ENCODE assay signal across 9 cellular contexts in the genomic region with DNA sequence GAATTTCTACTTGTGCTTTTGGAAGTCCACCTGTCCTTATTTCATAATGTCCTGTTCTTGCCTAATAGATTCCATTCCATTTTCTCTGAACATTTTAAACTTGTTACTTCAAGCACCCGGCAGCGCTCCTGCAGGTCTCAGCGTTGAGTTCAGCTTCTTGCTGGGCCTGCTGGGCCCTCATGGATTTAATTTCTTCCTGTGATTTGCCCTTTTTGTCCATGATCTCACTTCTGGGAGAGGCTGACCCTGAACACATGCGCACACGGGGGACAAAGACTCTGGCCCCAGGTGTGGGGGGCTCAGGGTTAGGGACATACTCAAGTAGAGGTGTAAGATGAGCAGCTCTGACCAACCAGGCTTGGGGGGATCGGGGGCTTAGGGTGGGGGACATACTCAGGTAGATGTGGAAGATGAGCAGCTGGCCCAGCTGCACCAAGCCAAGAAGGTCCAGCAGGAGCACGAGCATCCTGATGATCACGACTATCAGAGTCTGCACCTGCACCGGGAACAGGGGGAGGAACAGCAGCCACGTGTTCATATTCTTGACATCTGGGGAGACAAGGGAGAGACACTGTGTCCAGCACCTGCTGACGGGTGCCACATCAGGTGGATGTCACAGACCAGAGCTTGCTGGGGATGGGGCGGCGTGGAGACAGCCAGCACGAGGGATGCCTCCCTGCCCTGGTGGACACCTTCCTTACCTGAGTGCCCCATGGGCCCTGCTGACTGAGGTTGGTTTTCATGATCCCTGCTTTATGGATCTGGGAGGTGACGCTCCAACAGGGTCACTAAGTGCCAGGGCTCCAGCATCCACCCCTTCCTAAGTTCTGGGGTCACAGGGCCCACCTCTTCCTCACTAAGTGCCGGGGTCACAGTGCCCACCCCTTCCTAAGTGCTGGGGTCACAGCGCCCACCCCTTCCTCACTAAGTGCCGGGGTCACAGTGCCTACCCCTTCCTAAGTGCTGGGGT. TPM values are rescaled to one million over a fixed set of nuclear protein-coding genes. Genes with fewer than 3 reads are reported as not detected.
DNase-seq lines count a peak whose midpoint lies in the region; ATAC-seq and TF ChIP-seq lines count a peak whose summit lies in the region.
"Not testable (repeated sequence)": the region's sequence is repeated elsewhere in the genome, so short reads cannot be mapped to it uniquely, and the experiment has no call there.
"Had no signal": no experiment of that assay in that cellular context is flagged by ENCODE, and none has a peak within 500 bp of the region (broad histone marks: within the 10 kb centered on the region; RNA-seq: fewer than 3 reads in every experiment).

No MANE protein-coding gene starts in this region.

- H3K4me1 Mint-ChIP-seq in activated T-helper 17 cell treated with anti-CD3 and anti-CD28 coated beads, Interleukin-2, amount 50 U/mL, for 72 hours, result not testable (repeated sequence)

- not testable (repeated sequence) for H3K9me3 ChIP-seq in IMR-90 (ENCODE audit: control insufficient read depth, insufficient read depth, low read length); esophagus muscularis mucosa; aorta (ENCODE audit: control insufficient read depth, low read length)

- not testable (repeated sequence) for H3K18ac ChIP-seq in IMR-90 (ENCODE audit: low read depth, low read length)

- not testable (repeated sequence) for H3K9me3 Mint-ChIP-seq in activated T-helper 17 cell treated with anti-CD3 and anti-CD28 coated beads, Interleukin-2, amount 50 U/mL, for 72 hours

- not testable (repeated sequence) for TF ChIP-seq POLR2A in IMR-90 (IDR thresholded peaks at IDR 0.05; ENCODE audit: low read depth, low read length); esophagus muscularis mucosa (IDR thresholded peaks at IDR 0.05; ENCODE audit: low read depth)

- not testable (repeated sequence) for H3K23ac ChIP-seq in IMR-90 (ENCODE audit: low read depth, low read length)

- not testable (repeated sequence) for H2BK120ac ChIP-seq in IMR-90 (ENCODE audit: low read depth, low read length)

- not testable (repeated sequence) for H3K27me3 Mint-ChIP-seq in activated T-helper 17 cell treated with anti-CD3 and anti-CD28 coated beads, Interleukin-2, amount 50 U/mL, for 72 hours

- dilution Hi-C loops in IMR-90 (cut with HindIII; ENCODE audit: low sequenced_read_pairs, unreplicated experiment), result not testable (repeated sequence)

- not testable (repeated sequence) for H3K27ac ChIP-seq in IMR-90 (ENCODE audit: insufficient read depth, low read length); esophagus muscularis mucosa (replicated peaks in 1 of 4); aorta (ENCODE audit: low read depth in 1 of 2, low read length in 2 of 2)

- in situ Hi-C loops in IMR-90 (cut with MboI; ENCODE audit: low sequenced_read_pairs), result not testable (repeated sequence)

- H3K56ac ChIP-seq in IMR-90 (ENCODE audit: extremely low read depth, insufficient read depth, low read length), result not testable (repeated sequence)

- not testable (repeated sequence) for H3K4me1 ChIP-seq in IMR-90 (ENCODE audit: control insufficient read depth, insufficient read depth, low read length); esophagus muscularis mucosa; aorta (ENCODE audit: control insufficient read depth in 1 of 2, insufficient read depth in 2 of 2, low read length in 2 of 2)

- H3K27me3 ChIP-seq in IMR-90 (ENCODE audit: control insufficient read depth, insufficient read depth, low read length); esophagus muscularis mucosa; aorta (ENCODE audit: control insufficient read depth in 1 of 2, insufficient read depth in 2 of 2, low read length in 1 of 2): not testable (repeated sequence)

- H3K79me1 ChIP-seq in IMR-90 (ENCODE audit: low read depth in 1 of 2, low read length in 2 of 2), result not testable (repeated sequence)

- H3K4me3 ChIP-seq in IMR-90 (ENCODE audit: insufficient read depth, low read depth, low read length); esophagus muscularis mucosa; aorta (ENCODE audit: low read length in 2 of 2): not testable (repeated sequence)

- not testable (repeated sequence) for TF ChIP-seq RAD21 in IMR-90 (IDR thresholded peaks at IDR 0.05; ENCODE audit: low read length)

- H3K27ac Mint-ChIP-seq in activated T-helper 17 cell treated with anti-CD3 and anti-CD28 coated beads, Interleukin-2, amount 50 U/mL, for 72 hours, result peak overlapping the region; percentile 70

- not testable (repeated sequence) for H3K4ac ChIP-seq in IMR-90 (ENCODE audit: low read depth, low read length)

- H4K8ac ChIP-seq in IMR-90 (ENCODE audit: low read depth in 2 of 2, low read length in 2 of 2), result not testable (repeated sequence)

- intact Hi-C loops in IMR-90 (cut with micrococcal nuclease); esophagus muscularis mucosa (cut with DNase I); posterior vena cava (cut with DNase I); aorta (cut with DNase I): not testable (repeated sequence)

- H4K20me1 ChIP-seq in IMR-90 (ENCODE audit: insufficient read depth, low read length), result not testable (repeated sequence)

- POLR2A ChIA-PET in IMR-90 (lab: Charles Lee; ENCODE audit: unreplicated experiment), result not testable (repeated sequence)

- CTCF ChIA-PET in IMR-90 (lab: Yijun Ruan, JAX), result not testable (repeated sequence)

- WGBS in IMR-90 (ENCODE audit: extremely low coverage in 2 of 2, insufficient read length in 1 of 2), 2 experiments, result 49% methylated on average over 10 of the region's 18 CpGs; no CpG with 5 or more reads in 1 of the 2 experiments
- 80% methylated on average over 16 of the region's 18 CpGs for WGBS in esophagus muscularis mucosa
- WGBS in aorta, 2 donors, result 83 to 89% methylated on average over 15 to 18 of the region's 18 CpGs

- peak overlapping the region; percentile 21 for H2AFZ ChIP-seq in IMR-90 (replicated peaks; ENCODE audit: low read length, poor library complexity)

- not testable (repeated sequence) for H3K9me1 ChIP-seq in IMR-90 (ENCODE audit: insufficient read depth, low read length)

- H2AK9ac ChIP-seq in IMR-90 (replicated peaks; ENCODE audit: low read depth, low read length, poor library complexity), result not testable (repeated sequence)

- not testable (repeated sequence) for H3K4me2 ChIP-seq in IMR-90 (ENCODE audit: low read depth, low read length)

- not testable (repeated sequence) for H2BK20ac ChIP-seq in IMR-90 (ENCODE audit: low read depth, low read length)

- peak; percentile 26 for DNase-seq in 8988T
- DNase-seq in IMR-90, result not testable (repeated sequence)
- DNase-seq in activated CD8-positive, alpha-beta memory T cell treated with anti-CD3 and anti-CD28 coated beads for 24 hours, result peak; percentile 52
- DNase-seq in esophagus muscularis mucosa (ENCODE audit: extremely low spot score), result peak; percentile 21
- peak; percentile 88 for DNase-seq in mesenteric fat pad (ENCODE audit: low spot score)
- peak; percentile 71 for DNase-seq in posterior vena cava (ENCODE audit: low spot score)
- DNase-seq in aorta, result peak; percentile 28 to 71

- not testable (repeated sequence) for H3K36me3 Mint-ChIP-seq in activated T-helper 17 cell treated with anti-CD3 and anti-CD28 coated beads, Interleukin-2, amount 50 U/mL, for 72 hours (ENCODE audit: low read depth)

- H2AK5ac ChIP-seq in IMR-90 (ENCODE audit: low read depth, low read length), result not testable (repeated sequence)

- not testable (repeated sequence) for H3K9ac ChIP-seq in IMR-90 (ENCODE audit: low read depth, low read length)

- not testable (repeated sequence) for H3K14ac ChIP-seq in IMR-90 (replicated peaks; ENCODE audit: low read depth, low read length)

- not testable (repeated sequence) for H2BK15ac ChIP-seq in IMR-90 (ENCODE audit: low read depth, low read length)

- not testable (repeated sequence) for H3K4me3 Mint-ChIP-seq in activated T-helper 17 cell treated with anti-CD3 and anti-CD28 coated beads, Interleukin-2, amount 50 U/mL, for 72 hours

- not testable (repeated sequence) for TF ChIP-seq EP300 in esophagus muscularis mucosa (IDR thresholded peaks at IDR 0.05)

- H4K5ac ChIP-seq in IMR-90 (ENCODE audit: low read depth, low read length), result not testable (repeated sequence)

- not testable (repeated sequence) for ATAC-seq in IMR-90 (ENCODE audit: low read depth); activated T-helper 17 cell treated with anti-CD3 and anti-CD28 coated beads, Interleukin-2, amount 50 U/mL, for 72 hours (replicated peaks); aorta (ENCODE audit: low FRiP score)

- H2BK5ac ChIP-seq in IMR-90 (ENCODE audit: low read depth, low read length, poor library complexity, severe bottlenecking), result not testable (repeated sequence)

- BruUV-seq in IMR-90 (replicated peaks; lab: Mats Ljungman, UMichigan), result not testable (repeated sequence)

- not testable (repeated sequence) for H4K91ac ChIP-seq in IMR-90 (ENCODE audit: insufficient read depth, low read depth, low read length)

- TF ChIP-seq CTCF in IMR-90 (conservative IDR thresholded peaks at IDR 0.05; ENCODE audit: low read depth, low read length); esophagus muscularis mucosa (IDR thresholded peaks at IDR 0.05): not testable (repeated sequence)

- not testable (repeated sequence) for H3K36me3 ChIP-seq in IMR-90 (ENCODE audit: control insufficient read depth, insufficient read depth, low read length); aorta (ENCODE audit: control insufficient read depth in 1 of 2, insufficient read depth in 2 of 2, low read length in 1 of 2)
- H3K36me3 ChIP-seq in esophagus muscularis mucosa, result peaks cover 15 to 49% (median 16%) of the 10 kb centered on the region in 4 donors

RNA-seq across cellular contexts. Expression of a gene that starts 36.2 kb away (rescaled TPM):
- total RNA-seq in IMR-90 (2012; rRNA removed) (not detected in 2 replicates), esophagus muscularis mucosa (10 to 100 TPM in 1 of 4 donors, 1 to 10 TPM in 3; 2.2 to 11.7 (median 6.2) TPM), mesenteric fat pad (6.9 TPM), posterior vena cava (10 to 100 TPM in 1 of 2 donors, 1 to 10 TPM in 1; 9.1 to 14.9 TPM), aorta (10 to 100 TPM in 1 of 2 donors, 1 to 10 TPM in 1; 5.9 to 17.7 TPM)
- polyA plus RNA-seq in IMR-90 (2012; rRNA removed) (0.12 TPM in 1 of 2 replicates, not detected in the other), aorta (1 to 10 TPM; 2.0 to 4.5 TPM)
- polyA plus RNA-seq in IMR-90 (2012; cell fraction: cytosol; rRNA removed), result not detected in 2 replicates
- polyA plus RNA-seq in IMR-90 (2012; cell fraction: nucleus; rRNA removed; ENCODE audit: low replicate concordance), result 0.51 and 0.70 TPM in 2 replicates
- 1 to 10 TPM in 1 of 2 donors, under 1 TPM in 1; 0.30 to 7.0 TPM for total RNA-seq in activated T-helper 17 cell treated with anti-CD3 and anti-CD28 coated beads, Interleukin-2, amount 50 U/mL, for 72 hours
- polyA plus RNA-seq: AG04450 had no signal

RNA-seq across cellular contexts. Expression of a gene that starts 55.1 kb away (rescaled TPM):
- total RNA-seq in IMR-90 (2012; rRNA removed) (under 0.01 TPM in 2 replicates), esophagus muscularis mucosa (10 to 100 TPM; 19.5 to 45.7 (median 34.5) TPM), mesenteric fat pad (5.4 TPM), posterior vena cava (10 to 100 TPM in 1 of 2 donors, 1 to 10 TPM in 1; 9.8 to 10.8 TPM), aorta (1 to 10 TPM; 5.6 to 9.8 TPM)
- polyA plus RNA-seq in IMR-90 (2012; rRNA removed) (0.06 and 0.07 TPM in 2 replicates), aorta (1 to 10 TPM; 2.5 to 4.7 TPM)
- polyA plus RNA-seq in IMR-90 (2012; cell fraction: cytosol; rRNA removed), result 0.03 and 0.04 TPM in 2 replicates
- polyA plus RNA-seq in IMR-90 (2012; cell fraction: nucleus; rRNA removed; ENCODE audit: low replicate concordance), result 0.03 and 0.05 TPM in 2 replicates
- 1 to 10 TPM in 1 of 2 donors, under 1 TPM in 1; 0.19 to 1.4 TPM for total RNA-seq in activated T-helper 17 cell treated with anti-CD3 and anti-CD28 coated beads, Interleukin-2, amount 50 U/mL, for 72 hours
